Comparison of ENCODE assay signal across 31 cellular contexts in the genomic region with DNA sequence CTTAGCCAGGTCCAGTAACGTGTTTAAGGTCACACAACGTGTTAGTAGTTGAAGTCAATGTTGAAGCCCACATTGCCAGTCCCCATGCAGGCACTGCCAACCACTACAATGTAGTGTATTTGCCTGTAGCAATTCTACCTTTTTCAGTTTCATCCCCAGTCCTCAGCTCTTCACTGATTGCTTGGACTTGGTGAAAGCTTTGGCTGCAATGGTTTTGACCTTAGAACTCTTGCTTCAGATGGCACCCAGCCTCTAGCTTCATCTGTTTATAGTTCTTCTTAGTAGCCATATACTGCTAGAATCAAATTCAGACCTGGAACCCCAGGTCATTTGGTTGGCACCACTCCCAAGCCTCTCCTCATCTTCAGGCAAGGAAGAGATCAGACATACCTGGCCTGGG.
"Had no signal": no experiment of that assay in that cellular context is flagged by ENCODE, and none has a peak within 500 bp of the region (broad histone marks: within the 10 kb centered on the region; RNA-seq: fewer than 3 reads in every experiment).

No MANE protein-coding gene starts in this region.

- H3K36me3 ChIP-seq: MG63 had no signal

- H3K27ac ChIP-seq: KMS-11 had no signal

- H3K27me3 ChIP-seq: MG63 had no signal

- H3K9me3 ChIP-seq: MG63 had no signal

- H3K4me2 ChIP-seq: KMS-11 had no signal

- H3K4me3 ChIP-seq: MG63 had no signal

- H3K9ac ChIP-seq: KMS-11 had no signal

- DNase-seq: Karpas-422, Kasumi-1, MG63, MM.1S, MV-4-11, NCI-H1048, NCI-H1092, NCI-H1092 treated with DMSO at 0.1 percent for 48 hours, NCI-H1105, NCI-H1105 treated with DMSO at 0.1 percent for 48 hours, NCI-H1417, NCI-H1417 treated with DMSO at 0.1 percent for 48 hours, NCI-H1436, NCI-H1436 treated with DMSO at 0.1 percent for 48 hours, NCI-H1694, NCI-H1694 treated with DMSO at 0.1 percent for 48 hours, NCI-H187, NCI-H187 treated with DMSO at 0.1 percent for 48 hours, NCI-H2029, NCI-H2029 treated with DMSO at 0.1 percent for 48 hours, NCI-H2081 treated with DMSO at 0.1 percent for 48 hours, NCI-H2107, NCI-H2171, NCI-H2171 treated with DMSO at 0.1 percent for 48 hours, NCI-H2227 treated with DMSO at 0.1 percent for 48 hours, NCI-H226, NCI-H345, NCI-H446, NCI-H446 treated with DMSO at 0.1 percent for 48 hours, NCI-H510A had no signal
